ENCODE assay signal across 1 cellular context in genomic region chr4:141615587-141615918, GRCh38. TPM values are rescaled to one million over a fixed set of nuclear protein-coding genes. Genes with fewer than 3 reads are reported as not detected.
"Had no signal": no experiment of that assay in that cellular context is flagged by ENCODE, and none has a peak within 500 bp of the region (broad histone marks: within the 10 kb centered on the region; RNA-seq: fewer than 3 reads in every experiment).

No MANE protein-coding gene starts in this region.

RNA-seq across cellular contexts. Expression of gene IL15, which starts 20.8 kb away (rescaled TPM):
- total RNA-seq: cardiac muscle cell had no signal
